ENCODE assay signal across 15 cellular contexts in the genomic region with DNA sequence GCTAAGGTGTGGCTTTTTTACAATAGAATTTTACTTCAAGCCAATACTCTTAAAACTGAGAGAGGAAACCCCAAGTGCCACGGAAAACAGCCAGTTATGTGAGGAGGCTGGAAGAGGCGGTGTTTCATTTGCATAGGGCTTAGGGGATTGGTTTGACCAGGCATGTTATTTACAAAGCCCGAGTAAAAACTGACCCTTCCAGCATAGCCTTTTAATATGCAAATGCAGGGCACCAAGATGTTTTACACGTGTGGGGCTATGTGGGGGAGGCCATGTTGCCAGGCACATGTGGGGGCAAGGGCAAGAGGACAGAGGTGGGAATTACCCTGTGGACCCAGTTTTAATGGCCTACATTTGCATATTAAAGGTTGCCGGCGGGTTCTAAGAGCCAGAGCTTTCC. TPM values are rescaled to one million over a fixed set of nuclear protein-coding genes. Genes with fewer than 3 reads are reported as not detected.
DNase-seq lines count a peak whose midpoint lies in the region; FAIRE-seq and TF ChIP-seq lines count a peak whose summit lies in the region.
"Had no signal": no experiment of that assay in that cellular context is flagged by ENCODE, and none has a peak within 500 bp of the region (broad histone marks: within the 10 kb centered on the region; RNA-seq: fewer than 3 reads in every experiment).

No MANE protein-coding gene starts in this region.

- peaks cover 6% of the 10 kb centered on the region for H3K4me1 Mint-ChIP-seq in nephron progenitor cell

- no peaks in the 10 kb centered on the region for H3K27me3 ChIP-seq in endothelial cell of umbilical vein (ENCODE audit: control insufficient read depth in 2 of 2, insufficient read depth in 2 of 2, low read length in 2 of 2)

- intact Hi-C loops in endothelial cell of umbilical vein (cut with micrococcal nuclease) = loop anchor here (1.0 kb wide), 2 partner anchors 12 to 15 kb away; a partner anchor contains a TSS

- no peaks in the 10 kb centered on the region for H3K9me1 ChIP-seq in endothelial cell of umbilical vein (replicated peaks; ENCODE audit: control insufficient read depth, extremely low read depth, insufficient read depth, low read length)

- POLR2A ChIA-PET in endothelial cell of umbilical vein (lab: Charles Lee) = no interaction called here

- peak overlapping the region; percentile 8 for H3K27ac ChIP-seq in endothelial cell of umbilical vein (ENCODE audit: insufficient read depth, low read depth, low read length)

- peak; percentile 27 for DNase-seq in ELR (ENCODE audit: low read depth)
- DNase-seq in NB4 (ENCODE audit: low read depth) = peak; percentile 21
- DNase-seq in endothelial cell of umbilical vein (ENCODE audit: low read depth, low spot score) = no peak
- DNase-seq in nephron progenitor cell = no peak
- no peak for DNase-seq in GM03348 (ENCODE audit: low spot score)
- no peak for DNase-seq in GM12892 (ENCODE audit: insufficient read length)
- no peak for DNase-seq in H54 (ENCODE audit: insufficient read length, low spot score)
- DNase-seq in NCI-H1436 (lab: John Stamatoyannopoulos, UW) = no peak
- DNase-seq: activated T-cell treated with anti-CD3 and anti-CD28 coated beads for 4 hours, AML-193, NCI-H1105 treated with DMSO at 0.1 percent for 48 hours, NCI-H446, T-helper 1 cell had no signal

- CTCF ChIA-PET in endothelial cell of umbilical vein (lab: Charles Lee) = no interaction called here

- H4K20me1 ChIP-seq in endothelial cell of umbilical vein (replicated peaks; ENCODE audit: control insufficient read depth, extremely low read depth, insufficient read depth, low read length) = no peaks in the 10 kb centered on the region

- dilution Hi-C loops in endothelial cell of umbilical vein (cut with MboI; ENCODE audit: extremely low pct_ligation_motif_present, low sequenced_read_pairs) = no loop called here

- TF ChIP-seq CTCF in NB4 (IDR thresholded peaks at IDR 0.05; ENCODE audit: low read depth, low read length) = no peak
- TF ChIP-seq CTCF in endothelial cell of umbilical vein (IDR thresholded peaks at IDR 0.05; ENCODE audit: extremely low read depth in 1 of 2, insufficient read depth in 1 of 2, low read depth in 1 of 2, low read length in 2 of 2) = no peak
- no peak for TF ChIP-seq CTCF in nephron progenitor cell (IDR thresholded peaks at IDR 0.05)

- H3K36me3 Mint-ChIP-seq in nephron progenitor cell (ENCODE audit: low read depth) = peaks cover 5% of the 10 kb centered on the region

- no peak overlapping the region for H3K27ac Mint-ChIP-seq in nephron progenitor cell

- H3K9me3 Mint-ChIP-seq in nephron progenitor cell = peaks cover 16% of the 10 kb centered on the region

- peak overlapping the region; percentile 54 for H3K4me3 Mint-ChIP-seq in nephron progenitor cell

- no peaks in the 10 kb centered on the region for H3K9me3 ChIP-seq in endothelial cell of umbilical vein (replicated peaks; ENCODE audit: control insufficient read depth, insufficient read depth, low read length)

- FAIRE-seq in endothelial cell of umbilical vein (lab: Jason Lieb, UNC) (peak; percentile 4), GM12892 (lab: Jason Lieb, UNC) (no peak), H54 (lab: Jason Lieb, UNC) (no peak)
- FAIRE-seq: GM12878, HTR-8/SVneo had no signal

- no peak overlapping the region for H3K4me2 ChIP-seq in endothelial cell of umbilical vein (ENCODE audit: insufficient read depth, low read length)

- peaks cover 17% of the 10 kb centered on the region for H3K4me1 ChIP-seq in endothelial cell of umbilical vein (ENCODE audit: control insufficient read depth, extremely low read depth, insufficient read depth, low read length)

- no peak overlapping the region for H3K4me3 ChIP-seq in NB4 (ENCODE audit: low read depth, low read length)
- no peak overlapping the region for H3K4me3 ChIP-seq in endothelial cell of umbilical vein (replicated peaks in 1 of 3; ENCODE audit: insufficient read depth in 1 of 3, low read depth in 1 of 3, low read length in 3 of 3)
- H3K4me3 ChIP-seq: GM12878 had no signal

- H3K9ac ChIP-seq in endothelial cell of umbilical vein (replicated peaks; ENCODE audit: extremely low read depth, insufficient read depth, low read length) = no peak overlapping the region

- no peak overlapping the region for H2AFZ ChIP-seq in endothelial cell of umbilical vein (ENCODE audit: low read depth, low read length)

- peaks cover 11% of the 10 kb centered on the region for H3K27me3 Mint-ChIP-seq in nephron progenitor cell (ENCODE audit: low read depth, poor library complexity)

- no TSS peak for BruUV-seq in endothelial cell of umbilical vein (replicated peaks; lab: Mats Ljungman, UMichigan)

- TF ChIP-seq POLR2A in NB4 (IDR thresholded peaks at IDR 0.05; ENCODE audit: extremely low read depth, insufficient read length) (no peak), endothelial cell of umbilical vein (IDR thresholded peaks at IDR 0.05; ENCODE audit: low read depth, low read length) (no peak), GM12892 (IDR thresholded peaks at IDR 0.05; ENCODE audit: low read depth, low read length) (no peak), H54 (IDR thresholded peaks at IDR 0.05; ENCODE audit: low read depth, low read length) (no peak)

- H3K79me2 ChIP-seq in endothelial cell of umbilical vein (ENCODE audit: control insufficient read depth, insufficient read depth, low read length) = no peaks in the 10 kb centered on the region

- H3K36me3 ChIP-seq in endothelial cell of umbilical vein (ENCODE audit: control insufficient read depth in 2 of 2, extremely low read depth in 1 of 2, insufficient read depth in 2 of 2, low read length in 2 of 2) = no peaks in the 10 kb centered on the region

TF ChIP-seq in endothelial cell of umbilical vein, 7 proteins besides CTCF, POLR2A, EP300 and RAD21:
- TF ChIP-seq MYC (IDR thresholded peaks at IDR 0.05; ENCODE audit: low read depth, low read length) (no peak), JUN (IDR thresholded peaks at IDR 0.05; ENCODE audit: borderline replicate concordance, insufficient read depth, insufficient read length, low read depth) (no peak), POLR2AphosphoS5 (IDR thresholded peaks at IDR 0.05; ENCODE audit: insufficient read depth, low read depth, low read length) (no peak), EZH2 (IDR thresholded peaks at IDR 0.05; ENCODE audit: borderline replicate concordance, low read depth, low read length, severe bottlenecking) (no peak), GATA2 (IDR thresholded peaks at IDR 0.05; ENCODE audit: insufficient read depth, insufficient read length, low read depth, low read length) (no peak), FOS (IDR thresholded peaks at IDR 0.05; ENCODE audit: borderline replicate concordance, insufficient read depth, low read length) (no peak)
- TF ChIP-seq, protein P1, sequence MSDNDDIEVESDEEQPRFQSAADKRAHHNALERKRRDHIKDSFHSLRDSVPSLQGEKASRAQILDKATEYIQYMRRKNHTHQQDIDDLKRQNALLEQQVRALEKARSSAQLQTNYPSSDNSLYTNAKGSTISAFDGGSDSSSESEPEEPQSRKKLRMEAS (IDR thresholded peaks at IDR 0.05; ENCODE audit: insufficient read depth, insufficient read length) = no peak

RNA-seq across cellular contexts. Expression of a gene that starts 11.5 kb away (rescaled TPM):
- total RNA-seq in endothelial cell of umbilical vein = 102 and 105 TPM in 2 replicates
- polyA plus RNA-seq in endothelial cell of umbilical vein = 32.7 and 38.5 TPM in 2 replicates
- 58.9 and 59.7 TPM in 2 replicates for polyA plus RNA-seq in endothelial cell of umbilical vein (2011; cell fraction: cytosol; rRNA removed)
- 20.4 and 24.1 TPM in 2 replicates for polyA plus RNA-seq in endothelial cell of umbilical vein (2011; cell fraction: nucleus; rRNA removed)
- polyA plus RNA-seq in endothelial cell of umbilical vein (2012) = 122 and 164 TPM in 2 replicates
- 39.6 and 49.1 TPM in 2 replicates for polyA minus RNA-seq in endothelial cell of umbilical vein
- polyA minus RNA-seq in endothelial cell of umbilical vein (2011; cell fraction: cytosol; rRNA and poly(A)+ RNA removed) = 31.9 TPM
- polyA minus RNA-seq in endothelial cell of umbilical vein (2011; cell fraction: nucleus; rRNA and poly(A)+ RNA removed) = 11.5 and 18.3 TPM in 2 replicates
- polyA plus RNA-seq in GM12892 (2012; ENCODE audit: missing spikeins) = 141 TPM

RNA-seq across cellular contexts. Expression of a gene that starts 15.7 kb away (rescaled TPM):
- 70.6 and 71.4 TPM in 2 replicates for total RNA-seq in endothelial cell of umbilical vein
- 12.0 and 21.7 TPM in 2 replicates for polyA plus RNA-seq in endothelial cell of umbilical vein
- polyA plus RNA-seq in endothelial cell of umbilical vein (2011; cell fraction: cytosol; rRNA removed) = 32.7 and 34.8 TPM in 2 replicates
- 69.6 and 107 TPM in 2 replicates for polyA plus RNA-seq in endothelial cell of umbilical vein (2011; cell fraction: nucleus; rRNA removed)
- 62.0 and 91.9 TPM in 2 replicates for polyA plus RNA-seq in endothelial cell of umbilical vein (2012)
- polyA minus RNA-seq in endothelial cell of umbilical vein = 37.5 and 46.1 TPM in 2 replicates
- 48.1 TPM for polyA minus RNA-seq in endothelial cell of umbilical vein (2011; cell fraction: cytosol; rRNA and poly(A)+ RNA removed)
- 95.6 and 110 TPM in 2 replicates for polyA minus RNA-seq in endothelial cell of umbilical vein (2011; cell fraction: nucleus; rRNA and poly(A)+ RNA removed)
- polyA plus RNA-seq in GM12892 (2012; ENCODE audit: missing spikeins) = 114 TPM

Comparison
In these comparisons a context has a peak if more than half of its experiments do, and no peak if none do; other contexts are left out.
1. DNase-seq: peak in ELR (single experiment) and NB4 (single experiment); none in endothelial cell of umbilical vein (single experiment), nephron progenitor cell (single experiment), GM03348 (single experiment), GM12892 (single experiment), H54 (single experiment) and NCI-H1436 (single experiment).